In genomic region chr5:143923634-143924265, GRCh38 we compare ENCODE assay signal across 11 cellular contexts.
DNase-seq lines count a peak whose midpoint lies in the region; ATAC-seq and TF ChIP-seq lines count a peak whose summit lies in the region.
"Had no signal": no experiment of that assay in that cellular context is flagged by ENCODE, and none has a peak within 500 bp of the region (broad histone marks: within the 10 kb centered on the region; RNA-seq: fewer than 3 reads in every experiment).

No MANE protein-coding gene starts in this region.

- H3K4me2 ChIP-seq in MM.1S (ENCODE audit: low read depth, low read length) = no peak overlapping the region

- H3F3A ChIP-seq in MM.1S (ENCODE audit: insufficient read depth, low read length) = no peaks in the 10 kb centered on the region

- peaks cover 2% of the 10 kb centered on the region for H3K36me3 Mint-ChIP-seq in T-helper 17 cell (ENCODE audit: low read depth)

- no peaks in the 10 kb centered on the region for H4K20me1 ChIP-seq in MM.1S (ENCODE audit: insufficient read depth, low read length)

- H3K4me1 ChIP-seq in ACC112 (ENCODE audit: control insufficient read depth, insufficient read depth, low read length, unreplicated experiment) = peaks cover 46% of the 10 kb centered on the region
- no peaks in the 10 kb centered on the region for H3K4me1 ChIP-seq in MM.1S (ENCODE audit: low read length)
- no peaks in the 10 kb centered on the region for H3K4me1 ChIP-seq in esophagus (ENCODE audit: control insufficient read depth in 2 of 2, insufficient read depth in 2 of 2, low read length in 1 of 2)

- peak; percentile 67 for ATAC-seq in GM21367 (IDR thresholded peaks at IDR 0.05; ENCODE audit: unreplicated experiment)
- ATAC-seq in GM18873 (IDR thresholded peaks at IDR 0.05; ENCODE audit: low FRiP score, unreplicated experiment) = no peak
- no peak for ATAC-seq in GM18909 (IDR thresholded peaks at IDR 0.05; ENCODE audit: poor library complexity, unreplicated experiment)
- no peak for ATAC-seq in T-helper 17 cell
- ATAC-seq: naive thymus-derived CD4-positive, alpha-beta T cell had no signal

- H3K4me1 Mint-ChIP-seq in T-helper 17 cell = peaks cover 2% of the 10 kb centered on the region
- H3K4me1 Mint-ChIP-seq: B cell had no signal

- no peaks in the 10 kb centered on the region for H3K9me2 ChIP-seq in MM.1S (replicated peaks; ENCODE audit: insufficient read depth, low read length)

- peak overlapping the region; percentile 100 for H3K27ac ChIP-seq in ACC112 (ENCODE audit: low read depth, low read length)
- no peak overlapping the region for H3K27ac ChIP-seq in MM.1S (ENCODE audit: low read length)
- peak overlapping the region; percentile 13 to 76 for H3K27ac ChIP-seq in esophagus (ENCODE audit: low read depth in 2 of 2, low read length in 1 of 2)

- H3K4me3 Mint-ChIP-seq in T-helper 17 cell = no peak overlapping the region
- H3K4me3 Mint-ChIP-seq: B cell; naive thymus-derived CD4-positive, alpha-beta T cell had no signal

- no peaks in the 10 kb centered on the region for H3K36me3 ChIP-seq in ACC112 (ENCODE audit: insufficient read depth, low read length)
- no peaks in the 10 kb centered on the region for H3K36me3 ChIP-seq in MM.1S (replicated peaks; ENCODE audit: insufficient read depth, low read length)
- H3K36me3 ChIP-seq in esophagus (ENCODE audit: control insufficient read depth in 2 of 2, insufficient read depth in 2 of 2, low read length in 1 of 2) = no peaks in the 10 kb centered on the region
- H3K36me3 ChIP-seq: gastrocnemius medialis had no signal

- H3K4me3 ChIP-seq in ACC112 (ENCODE audit: low read depth, low read length) = peak overlapping the region; percentile 32; the same call in 1 of the 2 replicates
- H3K4me3 ChIP-seq in MM.1S (ENCODE audit: low read length) = no peak overlapping the region
- H3K4me3 ChIP-seq in esophagus (ENCODE audit: low read depth in 1 of 2, low read length in 2 of 2) = no peak overlapping the region
- H3K4me3 ChIP-seq: gastrocnemius medialis had no signal

- 65 to 74% methylated on average over 6 of the region's 6 CpGs for WGBS in esophagus, 2 donors

- H3K27me3 ChIP-seq in ACC112 (ENCODE audit: insufficient read depth, low read length) (no peaks in the 10 kb centered on the region), MM.1S (replicated peaks; ENCODE audit: insufficient read depth, low read length) (no peaks in the 10 kb centered on the region), esophagus (ENCODE audit: control insufficient read depth in 1 of 2, insufficient read depth in 2 of 2, low read length in 2 of 2) (no peaks in the 10 kb centered on the region)
- H3K27me3 ChIP-seq: gastrocnemius medialis had no signal

- H3K79me2 ChIP-seq in ACC112 (ENCODE audit: control insufficient read depth, insufficient read depth, low read length, unreplicated experiment) = no peaks in the 10 kb centered on the region
- no peaks in the 10 kb centered on the region for H3K79me2 ChIP-seq in MM.1S (ENCODE audit: low read length)

- no peak for TF ChIP-seq CTCF in MM.1S (IDR thresholded peaks at IDR 0.05; ENCODE audit: low read length)

- H3K9ac ChIP-seq in MM.1S (ENCODE audit: low read length) = no peak overlapping the region

- H3K9me3 ChIP-seq in MM.1S (replicated peaks; ENCODE audit: insufficient read depth, low read length) (no peaks in the 10 kb centered on the region), esophagus (ENCODE audit: control insufficient read depth in 2 of 2, insufficient read depth in 1 of 2, low read depth in 1 of 2, low read length in 1 of 2) (no peaks in the 10 kb centered on the region), T-helper 17 cell (ENCODE audit: control insufficient read depth, low read length, poor library complexity, severe bottlenecking) (no peaks in the 10 kb centered on the region)
- H3K9me3 ChIP-seq: gastrocnemius medialis had no signal

- H3K27me3 Mint-ChIP-seq in T-helper 17 cell = no peaks in the 10 kb centered on the region

- H2AFZ ChIP-seq in ACC112 (ENCODE audit: low read length, unreplicated experiment) (peak overlapping the region; percentile 73), MM.1S (ENCODE audit: low read length) (no peak overlapping the region)

- no peak overlapping the region for H3K27ac Mint-ChIP-seq in T-helper 17 cell
- H3K27ac Mint-ChIP-seq: B cell; naive thymus-derived CD4-positive, alpha-beta T cell had no signal

- DNase-seq in MM.1S = peak; percentile 16
- DNase-seq in mesenteric fat pad (ENCODE audit: low spot score) = no peak
- DNase-seq in T-helper 17 cell = no peak
- DNase-seq: gastrocnemius medialis; naive thymus-derived CD4-positive, alpha-beta T cell had no signal
